In the genomic region with DNA sequence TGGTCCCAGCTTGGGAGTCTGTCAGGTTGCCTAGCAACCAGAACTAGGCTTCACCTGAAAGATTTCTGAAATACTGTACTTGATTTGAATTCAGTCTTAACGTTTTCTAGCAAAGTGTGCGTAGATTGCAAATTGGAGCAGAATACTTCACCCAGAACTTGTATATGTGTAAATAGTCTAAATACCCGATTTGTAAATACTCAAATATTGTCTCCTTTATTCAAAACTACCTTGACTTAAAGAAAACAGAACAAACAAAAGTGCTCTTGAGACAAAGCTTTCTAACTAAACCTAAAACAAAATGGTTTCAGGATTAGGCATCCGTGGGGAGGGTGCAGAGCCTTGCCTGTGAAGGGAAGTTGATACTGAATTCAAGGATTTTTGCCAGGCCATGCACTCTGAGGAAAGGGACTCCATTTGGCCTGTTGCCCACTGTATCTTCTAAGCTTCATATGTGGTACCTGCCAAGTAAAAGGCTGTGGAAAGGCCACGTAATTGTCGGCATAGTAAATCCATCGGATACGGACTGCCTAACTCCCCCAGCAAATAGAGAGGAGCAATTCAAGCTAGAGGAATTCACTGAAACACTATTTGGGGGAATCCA, we compare ENCODE assay signal across 8 cellular contexts. TPM values are rescaled to one million over a fixed set of nuclear protein-coding genes. Genes with fewer than 3 reads are reported as not detected.
DNase-seq lines count a peak whose midpoint lies in the region; ATAC-seq and TF ChIP-seq lines count a peak whose summit lies in the region.

No MANE protein-coding gene starts in this region.

- H3K9ac ChIP-seq in mesenchymal stem cell (ENCODE audit: low read length) = peak overlapping the region; percentile 88

- peak; percentile 26 for DNase-seq in DMS53 treated with DMSO at 0.1 percent for 48 hours (lab: John Stamatoyannopoulos, UW; ENCODE audit: unreplicated experiment)
- peak; percentile 83 for DNase-seq in NCI-H1105 treated with DMSO at 0.1 percent for 48 hours (lab: John Stamatoyannopoulos, UW)
- no peak for DNase-seq in astrocyte of the spinal cord (ENCODE audit: low read depth, low spot score)
- no peak for DNase-seq in mesenchymal stem cell
- no peak for DNase-seq in vagina (ENCODE audit: extremely low spot score in 2 of 2)
- DNase-seq in dedifferentiated amniotic fluid mesenchymal stem cell (ENCODE audit: extremely low spot score) = no peak
- DNase-seq in GF-D8 (lab: John Stamatoyannopoulos, UW) = no peak

- no peaks in the 10 kb centered on the region for H3K27me3 ChIP-seq in mesenchymal stem cell (ENCODE audit: control insufficient read depth in 1 of 2, insufficient read depth in 1 of 2, low read length in 2 of 2)
- no peaks in the 10 kb centered on the region for H3K27me3 ChIP-seq in vagina

- peak overlapping the region; percentile 88 for H2BK5ac ChIP-seq in mesenchymal stem cell (ENCODE audit: low read depth, low read length, poor library complexity, severe bottlenecking)

- H2BK12ac ChIP-seq in mesenchymal stem cell (ENCODE audit: low read length in 2 of 2) = peak overlapping the region; percentile 34 to 100

- H3K14ac ChIP-seq in mesenchymal stem cell (ENCODE audit: low read length in 2 of 2) = peak overlapping the region in 1 of 2 experiments; percentile 6

- no peak for ATAC-seq in HG02763 (IDR thresholded peaks at IDR 0.05; ENCODE audit: unreplicated experiment)

- H3K36me3 ChIP-seq in mesenchymal stem cell (ENCODE audit: control insufficient read depth in 1 of 2, insufficient read depth in 2 of 2, low read depth in 1 of 2, low read length in 2 of 2) (peaks cover 0 to 23% of the 10 kb centered on the region in 2 experiments), vagina (no peaks in the 10 kb centered on the region)

- peak overlapping the region; percentile 34 for H3K4me3 ChIP-seq in astrocyte of the spinal cord (ENCODE audit: low read depth, low read length)
- peak overlapping the region in 1 of 2 experiments; percentile 74 for H3K4me3 ChIP-seq in mesenchymal stem cell (ENCODE audit: insufficient read depth in 1 of 2, low read depth in 1 of 2, low read length in 2 of 2)
- peak overlapping the region; percentile 75 to 92 for H3K4me3 ChIP-seq in vagina

- peak overlapping the region; percentile 9 to 86 for H3K4ac ChIP-seq in mesenchymal stem cell (ENCODE audit: low read depth in 1 of 2, low read length in 2 of 2)

- H3K9me3 ChIP-seq in mesenchymal stem cell (ENCODE audit: control insufficient read depth, low read length) = no peaks in the 10 kb centered on the region
- H3K9me3 ChIP-seq in vagina = no peaks in the 10 kb centered on the region

- H2BK15ac ChIP-seq in mesenchymal stem cell (ENCODE audit: low read depth, poor library complexity, severe bottlenecking) = no peak overlapping the region

- H2AK5ac ChIP-seq in mesenchymal stem cell (ENCODE audit: low read length, severe bottlenecking) = peak overlapping the region; percentile 5

- intact Hi-C loops in vagina (cut with DNase I) = no loop called here

- no peak overlapping the region for H2AFZ ChIP-seq in mesenchymal stem cell (ENCODE audit: low read depth, low read length)

- peak overlapping the region; percentile 60 to 98 for H3K18ac ChIP-seq in mesenchymal stem cell (ENCODE audit: low read depth in 1 of 2, low read length in 2 of 2)

- TF ChIP-seq CTCF in astrocyte of the spinal cord (IDR thresholded peaks at IDR 0.05; ENCODE audit: low read depth, low read length) (no peak), vagina (IDR thresholded peaks at IDR 0.05) (no peak)

- no peaks in the 10 kb centered on the region for H3K79me1 ChIP-seq in mesenchymal stem cell (replicated peaks; ENCODE audit: low read length, poor library complexity, severe bottlenecking)

- in situ Hi-C loops in astrocyte of the spinal cord (cut with HindIII; ENCODE audit: low sequenced_read_pairs) = no loop called here

- peak overlapping the region; percentile 69 for H2BK120ac ChIP-seq in mesenchymal stem cell (ENCODE audit: low read depth, low read length)

- H3K27ac ChIP-seq in mesenchymal stem cell (ENCODE audit: low read length, poor library complexity, severe bottlenecking) = peak overlapping the region; percentile 7
- peak overlapping the region; percentile 91 for H3K27ac ChIP-seq in vagina

- H3K23ac ChIP-seq in mesenchymal stem cell (ENCODE audit: low read length in 2 of 2) = no peak overlapping the region

- peaks cover 11% of the 10 kb centered on the region for H3K4me1 ChIP-seq in mesenchymal stem cell (ENCODE audit: control insufficient read depth, insufficient read depth, low read depth, low read length)
- H3K4me1 ChIP-seq in vagina = peaks cover 39% of the 10 kb centered on the region

- WGBS in mesenchymal stem cell = 70% methylated on average over 5 of the region's 8 CpGs

- H3K4me2 ChIP-seq in mesenchymal stem cell (ENCODE audit: low read length, poor library complexity, severe bottlenecking) = no peak overlapping the region

- no peak for TF ChIP-seq POLR2A in vagina (IDR thresholded peaks at IDR 0.05)

- H4K91ac ChIP-seq in mesenchymal stem cell (ENCODE audit: low read length) = peak overlapping the region; percentile 20

- peak overlapping the region; percentile 70 for H4K8ac ChIP-seq in mesenchymal stem cell (ENCODE audit: low read length)

RNA-seq across cellular contexts. Expression of a gene that starts 0.7 kb away (rescaled TPM):
- 252 TPM for polyA plus RNA-seq in mesenchymal stem cell (2013, experiment 1 of 2)
- 268 TPM for polyA plus RNA-seq in mesenchymal stem cell (2013, experiment 2 of 2)
- 68.0 TPM for total RNA-seq in vagina

Comparison
In these comparisons a context has a peak if more than half of its experiments do, and no peak if none do; other contexts are left out.
1. DNase-seq: peak in DMS53 treated with DMSO at 0.1 percent for 48 hours (single experiment) and NCI-H1105 treated with DMSO at 0.1 percent for 48 hours (single experiment); none in astrocyte of the spinal cord (single experiment), mesenchymal stem cell (single experiment), vagina (0 of 2), dedifferentiated amniotic fluid mesenchymal stem cell (single experiment) and GF-D8 (single experiment).